In genomic region chr17:8762012-8762411, GRCh38 we compare ENCODE assay signal across 11 cellular contexts. TPM values are rescaled to one million over a fixed set of nuclear protein-coding genes. Genes with fewer than 3 reads are reported as not detected.
"Had no signal": no experiment of that assay in that cellular context is flagged by ENCODE, and none has a peak within 500 bp of the region (broad histone marks: within the 10 kb centered on the region; RNA-seq: fewer than 3 reads in every experiment).

No MANE protein-coding gene starts in this region.

- H3K9ac ChIP-seq: KMS-11 had no signal

- H3K27ac ChIP-seq: KMS-11 had no signal

- H3K4me2 ChIP-seq: GM23338, KMS-11 had no signal

- FAIRE-seq: H54, HTR-8/SVneo had no signal

- H3K4me3 Mint-ChIP-seq: GM23338, H9, HFFc6 had no signal

- ATAC-seq: GM23338 had no signal

- H3K27ac Mint-ChIP-seq: GM23338, H9, HFFc6 had no signal

- DNase-seq: H9, HCEC 1CT, HFFc6, IMR-90, KBM-7 had no signal

- H3K9me3 Mint-ChIP-seq: HFFc6 had no signal

- H3K4me3 ChIP-seq: GM23338 had no signal

- H2AFZ ChIP-seq: GM23338 had no signal

RNA-seq across cellular contexts. Expression of gene SPDYE4, which starts 3.7 kb away (rescaled TPM):
- total RNA-seq: GM23338, H1, H9, HFFc6, HT-29, IMR-90 had no signal
- polyA plus RNA-seq: GM23338, H1, IMR-90 had no signal

RNA-seq across cellular contexts. Expression of gene CCDC42, which starts 17.4 kb away (rescaled TPM):
- total RNA-seq: GM23338, H1, H9, HFFc6, HT-29, IMR-90 had no signal
- polyA plus RNA-seq: GM23338, H1, IMR-90 had no signal

RNA-seq across cellular contexts. Expression of gene MFSD6L, which starts 37.2 kb away (rescaled TPM):
- total RNA-seq: HFFc6, HT-29, IMR-90 had no signal
- polyA plus RNA-seq: IMR-90 had no signal
